In the genomic region with DNA sequence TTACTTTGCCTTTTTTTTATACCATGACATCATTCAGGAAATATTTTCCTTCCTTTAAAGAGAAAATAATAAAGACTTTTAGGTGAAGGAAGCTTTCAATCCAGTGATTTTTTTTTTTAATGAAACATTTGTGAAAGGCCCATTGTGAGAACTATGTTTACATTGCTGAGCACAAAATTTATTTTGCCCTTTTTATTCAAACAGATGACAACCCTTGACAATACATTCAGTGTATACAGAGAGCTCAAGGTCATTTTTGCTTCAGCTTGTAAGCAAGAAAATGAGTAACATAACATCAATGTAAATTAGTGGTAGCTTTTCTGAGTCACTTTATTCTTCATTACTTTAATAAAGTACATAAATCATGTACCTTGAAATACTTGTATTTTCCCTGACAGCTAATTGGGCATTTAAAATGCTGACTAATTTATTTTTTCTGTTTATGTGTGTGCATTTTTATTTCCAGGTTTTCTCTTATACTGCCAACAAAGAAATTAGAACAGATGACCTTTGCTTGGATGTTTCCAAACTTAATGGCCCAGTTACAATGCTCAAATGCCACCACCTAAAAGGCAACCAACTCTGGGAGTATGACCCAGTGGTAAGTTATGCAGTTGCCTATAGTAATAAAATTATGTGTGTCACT, we compare ENCODE assay signal across 1 cellular context.
A peak's percentile ranks its signal among the peaks of the same experiment; 100 is the strongest.
TF ChIP-seq lines count a peak whose summit lies in the region.

No MANE protein-coding gene starts in this region.

TF ChIP-seq in HepG2, 621 proteins besides CTCF, POLR2A, EP300 and RAD21 (continued from another document):
- TF ChIP-seq CREB1 (IDR thresholded peaks at IDR 0.05) (no peak), CREB1 (CRISPR knock-in tag; IDR thresholded peaks at IDR 0.05) (0 out of 2 replicates have a peak, but pooled peaks have one; percentile 45), NR2F1 (CRISPR knock-in tag; IDR thresholded peaks at IDR 0.05) (0 out of 4 replicates have a peak, but pooled peaks of 1 of the 2 experiments have one; percentile 12), NCOA2 (CRISPR knock-in tag; IDR thresholded peaks at IDR 0.05) (peak; percentile 78), CC2D1A (CRISPR knock-in tag; IDR thresholded peaks at IDR 0.05) (no peak), ZNF224 (CRISPR knock-in tag; IDR thresholded peaks at IDR 0.05) (no peak), FOXK1 (CRISPR knock-in tag; IDR thresholded peaks at IDR 0.05; ENCODE audit: borderline replicate concordance, low read depth) (peak; percentile 42; the same call in 1 of the 2 replicates), NFIC (IDR thresholded peaks at IDR 0.05; ENCODE audit: low read length) (peak; percentile 88; the same call in 1 of the 2 replicates), DR1 (CRISPR knock-in tag; IDR thresholded peaks at IDR 0.05) (no peak), ZFP1 (CRISPR knock-in tag; IDR thresholded peaks at IDR 0.05) (0 out of 2 replicates have a peak, but pooled peaks have one; percentile 27), MIER3 (CRISPR knock-in tag; IDR thresholded peaks at IDR 0.05; ENCODE audit: borderline replicate concordance) (no peak; the same call in 1 of the 2 replicates)
- TF ChIP-seq, protein P1, sequence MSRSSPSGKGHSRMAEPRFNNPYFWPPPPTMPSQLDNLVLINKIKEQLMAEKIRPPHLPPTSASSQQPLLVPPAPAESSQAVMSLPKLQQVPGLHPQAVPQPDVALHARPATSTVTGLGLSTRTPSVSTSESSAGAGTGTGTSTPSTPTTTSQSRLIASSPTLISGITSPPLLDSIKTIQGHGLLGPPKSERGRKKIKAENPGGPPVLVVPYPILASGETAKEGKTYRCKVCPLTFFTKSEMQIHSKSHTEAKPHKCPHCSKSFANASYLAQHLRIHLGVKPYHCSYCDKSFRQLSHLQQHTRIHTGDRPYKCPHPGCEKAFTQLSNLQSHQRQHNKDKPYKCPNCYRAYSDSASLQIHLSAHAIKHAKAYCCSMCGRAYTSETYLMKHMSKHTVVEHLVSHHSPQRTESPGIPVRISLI (CRISPR knock-in tag; IDR thresholded peaks at IDR 0.05; ENCODE audit: borderline replicate concordance) = peak; percentile 82; the same call in 1 of the 2 replicates
